ENCODE assay signal across 7 cellular contexts in the genomic region with DNA sequence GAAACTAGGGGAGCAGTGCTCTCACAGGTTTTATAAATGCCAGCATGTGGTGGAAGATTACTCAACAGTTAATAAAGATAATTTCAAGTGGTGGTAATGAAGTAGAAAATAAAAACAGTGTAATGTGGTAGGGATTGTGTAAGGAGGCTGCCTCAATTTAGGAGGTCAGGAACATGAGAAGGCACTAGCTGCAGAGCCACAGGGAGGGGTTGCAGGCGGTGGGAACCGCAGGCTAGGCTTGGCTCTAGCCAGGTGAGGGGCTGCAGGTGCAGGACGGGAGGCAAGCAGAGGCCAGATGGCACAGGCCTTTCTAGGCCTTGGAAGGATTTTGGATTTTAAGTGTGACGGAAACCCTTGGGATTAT. TPM values are rescaled to one million over a fixed set of nuclear protein-coding genes. Genes with fewer than 3 reads are reported as not detected.
DNase-seq lines count a peak whose midpoint lies in the region; ATAC-seq, FAIRE-seq and TF ChIP-seq lines count a peak whose summit lies in the region.

No MANE protein-coding gene starts in this region.

- H3K9me3 ChIP-seq in iPS-18c (ENCODE audit: control insufficient read depth, insufficient read depth, low read length) (peaks cover 2% of the 10 kb centered on the region), small intestine (ENCODE audit: control insufficient read depth, low read depth) (no peaks in the 10 kb centered on the region)

- ATAC-seq in GM21825 (IDR thresholded peaks at IDR 0.05; ENCODE audit: unreplicated experiment) (peak; percentile 13), esophagus mucosa (no peak)

- H3K27ac ChIP-seq in small intestine (ENCODE audit: low read depth in 1 of 2, low read length in 1 of 2): peak overlapping the region in 1 of 2 donors; percentile 51

- TF ChIP-seq CTCF in GM10248 (IDR thresholded peaks at IDR 0.05; ENCODE audit: control extremely low read depth, extremely low read depth, low read depth, missing control alignments): peak; percentile 13

- no peaks in the 10 kb centered on the region for H3K27me3 ChIP-seq in small intestine (ENCODE audit: control insufficient read depth in 2 of 2, insufficient read depth in 2 of 2, low read length in 2 of 2)

- POLR2A ChIA-PET in GM10248 (lab: Yijun Ruan, JAX): interaction anchor here (1.0 to 1.6 kb wide), 2 partner anchors 79 to 327 kb away, joined by 4 to 5 read pairs; partner anchors contain the start of gene TMTC2

- H3K4me3 ChIP-seq in iPS-18c (ENCODE audit: insufficient read depth, low read depth, low read length) (peak overlapping the region; percentile 90), small intestine (ENCODE audit: low read depth in 1 of 2, low read length in 2 of 2) (peak overlapping the region; percentile 29 to 85)

- no peak for FAIRE-seq in small intestine (lab: Jason Lieb, UNC)

- DNase-seq in GM10248 (ENCODE audit: extremely low spot score): peak; percentile 18
- peak; percentile 55 for DNase-seq in NCI-H2107 (lab: John Stamatoyannopoulos, UW)
- peak; percentile 7 for DNase-seq in amniotic epithelial cell (ENCODE audit: low read depth)
- no peak for DNase-seq in small intestine

- peaks cover 0 to 3% of the 10 kb centered on the region in 2 donors for H3K4me1 ChIP-seq in small intestine (ENCODE audit: control insufficient read depth in 2 of 2, insufficient read depth in 1 of 2, low read depth in 1 of 2, low read length in 1 of 2)

- CTCF ChIA-PET in GM10248 (lab: Yijun Ruan, JAX): interaction anchor here (1.2 to 3.2 kb wide), 16 partner anchors 9 to 678 kb away, joined by 3 to 59 read pairs (median 9); partner anchors contain the start of gene TMTC2

- peaks cover 3% of the 10 kb centered on the region in 2 donors for H3K36me3 ChIP-seq in small intestine (ENCODE audit: control insufficient read depth in 2 of 2, insufficient read depth in 2 of 2, low read length in 2 of 2)

- WGBS in small intestine, 3 donors: 7 to 10% (median 8%) methylated on average over 4 of the region's 4 CpGs

RNA-seq across cellular contexts. Expression of gene METTL25, which starts 0.8 kb away (rescaled TPM):
- polyA plus RNA-seq in small intestine: 10 to 100 TPM in 1 of 3 donors, 1 to 10 TPM in 2; 4.3 to 12.1 (median 9.2) TPM
- total RNA-seq in esophagus mucosa: 7.3 TPM

RNA-seq across cellular contexts. Expression of gene CCDC59, which starts 0.9 kb away (rescaled TPM):
- polyA plus RNA-seq in small intestine: 10 to 100 TPM; 40.5 to 61.7 (median 45.1) TPM
- total RNA-seq in esophagus mucosa: 27.1 TPM
